Comparison of ENCODE assay signal across 16 cellular contexts in genomic region chr9:132288956-132289355, GRCh38.
DNase-seq lines count a peak whose midpoint lies in the region; ATAC-seq and TF ChIP-seq lines count a peak whose summit lies in the region.
"Had no signal": no experiment of that assay in that cellular context is flagged by ENCODE, and none has a peak within 500 bp of the region (broad histone marks: within the 10 kb centered on the region; RNA-seq: fewer than 3 reads in every experiment).

No MANE protein-coding gene starts in this region.

- peaks cover 7 to 21% (median 14%) of the 10 kb centered on the region in 4 donors for H3K4me1 Mint-ChIP-seq in CD4-positive, CD25-positive, alpha-beta regulatory T cell
- H3K4me1 Mint-ChIP-seq in naive thymus-derived CD4-positive, alpha-beta T cell, result peaks cover 2 to 22% (median 11%) of the 10 kb centered on the region in 7 donors

- no peak for DNase-seq in CD4-positive, CD25-positive, alpha-beta regulatory T cell
- peak; percentile 10 for DNase-seq in amniotic epithelial cell (ENCODE audit: low read depth)
- DNase-seq in naive thymus-derived CD4-positive, alpha-beta T cell, result no peak
- no peak for DNase-seq in colonic mucosa
- DNase-seq in OCI-M2 (lab: John Stamatoyannopoulos, UW; ENCODE audit: unreplicated experiment), result no peak
- no peak for DNase-seq in G401 (ENCODE audit: low spot score)
- DNase-seq: activated CD4-positive, CD25-positive, alpha-beta regulatory T cell treated with anti-CD3 and anti-CD28 coated beads, Interleukin-2, amount 50 U/mL, for 72 hours; caudate nucleus; mesendoderm; NCI-H187 treated with DMSO at 0.1 percent for 48 hours; NCI-H510A treated with DMSO at 0.1 percent for 48 hours; PC-3; T-helper 1 cell; transverse colon had no signal

- no peaks in the 10 kb centered on the region for H3K9me3 ChIP-seq in CD4-positive, CD25-positive, alpha-beta regulatory T cell (ENCODE audit: control insufficient read depth in 2 of 2, low read length in 2 of 2)
- no peaks in the 10 kb centered on the region for H3K9me3 ChIP-seq in HEK293 (ENCODE audit: control insufficient read depth, insufficient read depth, low read depth, low read length)
- no peaks in the 10 kb centered on the region for H3K9me3 ChIP-seq in naive thymus-derived CD4-positive, alpha-beta T cell (ENCODE audit: control insufficient read depth in 2 of 3, low read length in 3 of 3)
- H3K9me3 ChIP-seq in colonic mucosa, result no peaks in the 10 kb centered on the region
- H3K9me3 ChIP-seq: transverse colon had no signal

- no peak overlapping the region for H3K4me3 ChIP-seq in CD4-positive, CD25-positive, alpha-beta regulatory T cell (ENCODE audit: low read depth, low read length)
- no peak overlapping the region for H3K4me3 ChIP-seq in HEK293 (ENCODE audit: low read depth, low read length)
- H3K4me3 ChIP-seq in naive thymus-derived CD4-positive, alpha-beta T cell (ENCODE audit: low read length), result no peak overlapping the region
- H3K4me3 ChIP-seq in colonic mucosa, result no peak overlapping the region
- H3K4me3 ChIP-seq: transverse colon had no signal

- peak overlapping the region; percentile 62 to 83 (median 62) for H3K27ac Mint-ChIP-seq in CD4-positive, CD25-positive, alpha-beta regulatory T cell
- H3K27ac Mint-ChIP-seq in naive thymus-derived CD4-positive, alpha-beta T cell, result peak overlapping the region in 7 of 9 donors; percentile 8 to 82 (median 36)

- POLR2A ChIA-PET in HEK293 (lab: Yijun Ruan, JAX), result no interaction called here
- POLR2A ChIA-PET in naive thymus-derived CD4-positive, alpha-beta T cell (lab: Charles Lee), result interaction anchor here (0.8 kb wide), 1 partner anchor 11 kb away, joined by 3 read pairs; no protein-coding TSS in a partner anchor

- no peak overlapping the region for H3K9ac ChIP-seq in colonic mucosa (ENCODE audit: low read depth in 2 of 2, low read length in 2 of 2)

- intact Hi-C loops in naive thymus-derived CD4-positive, alpha-beta T cell (cut with micrococcal nuclease), result loop anchor here in 1 of 2 donors (10.0 kb wide), 1 partner anchor 46 kb away; no protein-coding TSS in a partner anchor
- intact Hi-C loops in colonic mucosa (cut with DNase I), result loop anchor here (10.0 kb wide), 1 partner anchor 56 kb away; no protein-coding TSS in a partner anchor

- no peaks in the 10 kb centered on the region for H3K27me3 ChIP-seq in CD4-positive, CD25-positive, alpha-beta regulatory T cell (ENCODE audit: control insufficient read depth, insufficient read depth, low read length)
- no peaks in the 10 kb centered on the region for H3K27me3 ChIP-seq in naive thymus-derived CD4-positive, alpha-beta T cell (ENCODE audit: control insufficient read depth in 2 of 2, insufficient read depth in 2 of 2, low read length in 2 of 2)
- H3K27me3 ChIP-seq in colonic mucosa, result no peaks in the 10 kb centered on the region
- H3K27me3 ChIP-seq: transverse colon had no signal

- no peak overlapping the region for H3K27ac ChIP-seq in CD4-positive, CD25-positive, alpha-beta regulatory T cell (ENCODE audit: insufficient read depth, low read length, poor library complexity, severe bottlenecking)
- H3K27ac ChIP-seq in HEK293 (ENCODE audit: extremely low read depth, low read depth, low read length) (no peak overlapping the region), colonic mucosa (no peak overlapping the region)
- H3K27ac ChIP-seq in naive thymus-derived CD4-positive, alpha-beta T cell (ENCODE audit: low read depth, low read length), result peak overlapping the region; percentile 35
- H3K27ac ChIP-seq: transverse colon had no signal

- peaks cover 23% of the 10 kb centered on the region for H3K36me3 Mint-ChIP-seq in CD4-positive, CD25-positive, alpha-beta regulatory T cell
- H3K36me3 Mint-ChIP-seq in naive thymus-derived CD4-positive, alpha-beta T cell, result peaks cover 0 to 21% (median 14%) of the 10 kb centered on the region in 5 donors

- H3K4me1 ChIP-seq in CD4-positive, CD25-positive, alpha-beta regulatory T cell (ENCODE audit: control insufficient read depth, insufficient read depth, low read length, poor library complexity, severe bottlenecking), result peaks cover 6% of the 10 kb centered on the region
- H3K4me1 ChIP-seq in HEK293 (ENCODE audit: control insufficient read depth, insufficient read depth, low read length), result peaks cover 4% of the 10 kb centered on the region; the same call in 1 of the 2 replicates
- H3K4me1 ChIP-seq in naive thymus-derived CD4-positive, alpha-beta T cell (ENCODE audit: control insufficient read depth in 2 of 2, insufficient read depth in 2 of 2, low read length in 2 of 2), result no peaks in the 10 kb centered on the region
- H3K4me1 ChIP-seq in colonic mucosa, result no peaks in the 10 kb centered on the region

- CTCF ChIA-PET in HEK293 (lab: Yijun Ruan, JAX), result interaction anchor here (0.6 to 4.1 kb wide), 4 partner anchors 20 to 215 kb away, joined by 3 to 25 read pairs (median 3); no protein-coding TSS in a partner anchor
- CTCF ChIA-PET in naive thymus-derived CD4-positive, alpha-beta T cell (lab: Charles Lee), result no interaction called here

- ATAC-seq in CD4-positive, CD25-positive, alpha-beta regulatory T cell (ENCODE audit: low read depth in 2 of 2), result no peak
- ATAC-seq in naive thymus-derived CD4-positive, alpha-beta T cell, result no peak
- ATAC-seq: HCT116, PC-3 had no signal

- H3K27me3 Mint-ChIP-seq in CD4-positive, CD25-positive, alpha-beta regulatory T cell, result no peaks in the 10 kb centered on the region
- H3K27me3 Mint-ChIP-seq in naive thymus-derived CD4-positive, alpha-beta T cell, result no peaks in the 10 kb centered on the region

- in situ Hi-C loops in G401 (cut with HindIII; ENCODE audit: low sequenced_read_pairs), result no loop called here

- no peak for TF ChIP-seq CTCF in HEK293 (tag by site-specific recombination; IDR thresholded peaks at IDR 0.05)
- no peak for TF ChIP-seq CTCF in colonic mucosa (IDR thresholded peaks at IDR 0.05)

- H3K36me3 ChIP-seq in CD4-positive, CD25-positive, alpha-beta regulatory T cell (ENCODE audit: control insufficient read depth, insufficient read depth, low read length), result peaks cover 68% of the 10 kb centered on the region
- H3K36me3 ChIP-seq in HEK293 (ENCODE audit: control insufficient read depth in 2 of 2, insufficient read depth in 1 of 2, low read length in 2 of 2) (peaks cover 43 to 52% of the 10 kb centered on the region in 2 experiments), colonic mucosa (peaks cover 3% of the 10 kb centered on the region)
- peaks cover 10 to 60% (median 18%) of the 10 kb centered on the region in 3 experiments for H3K36me3 ChIP-seq in naive thymus-derived CD4-positive, alpha-beta T cell (ENCODE audit: control insufficient read depth in 2 of 3, insufficient read depth in 3 of 3, low read length in 3 of 3)

- no peak overlapping the region for H3K4me3 Mint-ChIP-seq in CD4-positive, CD25-positive, alpha-beta regulatory T cell
- H3K4me3 Mint-ChIP-seq in naive thymus-derived CD4-positive, alpha-beta T cell, result no peak overlapping the region

- no peaks in the 10 kb centered on the region for H3K9me3 Mint-ChIP-seq in CD4-positive, CD25-positive, alpha-beta regulatory T cell
- no peaks in the 10 kb centered on the region for H3K9me3 Mint-ChIP-seq in naive thymus-derived CD4-positive, alpha-beta T cell

TF ChIP-seq in HEK293, 187 proteins besides CTCF, POLR2A, EP300 and RAD21:
- TF ChIP-seq ZNF292 (tag by site-specific recombination; IDR thresholded peaks at IDR 0.05; ENCODE audit: borderline replicate concordance, low read depth), result no peak
- no peak for TF ChIP-seq ZNF48 (tag by site-specific recombination; IDR thresholded peaks at IDR 0.05)
- TF ChIP-seq BCL11B (tag by site-specific recombination; IDR thresholded peaks at IDR 0.05; ENCODE audit: low read depth), result no peak
- 0 out of 2 replicates have a peak, but pooled peaks have one; percentile 16 for TF ChIP-seq ZNF10 (tag by site-specific recombination; IDR thresholded peaks at IDR 0.05)
- TF ChIP-seq ZBTB44 (tag by site-specific recombination; IDR thresholded peaks at IDR 0.05), result no peak
